ENCODE assay signal across 15 cellular contexts in genomic region chr22:43337385-43337784, GRCh38. TPM values are rescaled to one million over a fixed set of nuclear protein-coding genes. Genes with fewer than 3 reads are reported as not detected.
DNase-seq lines count a peak whose midpoint lies in the region; ATAC-seq and TF ChIP-seq lines count a peak whose summit lies in the region.
"Had no signal": no experiment of that assay in that cellular context is flagged by ENCODE, and none has a peak within 500 bp of the region (broad histone marks: within the 10 kb centered on the region; RNA-seq: fewer than 3 reads in every experiment).

No MANE protein-coding gene starts in this region.

- peaks cover 22% of the 10 kb centered on the region for H3K27me3 Mint-ChIP-seq in mesothelial cell of epicardium (ENCODE audit: low read depth)

- no peaks in the 10 kb centered on the region for H3K9me3 Mint-ChIP-seq in mesothelial cell of epicardium
- H3K9me3 Mint-ChIP-seq: HFFc6 had no signal

- no peak for TF ChIP-seq CTCF in mesothelial cell of epicardium (IDR thresholded peaks at IDR 0.05; ENCODE audit: unreplicated experiment)

- H3K4me3 Mint-ChIP-seq in mesothelial cell of epicardium: no peak overlapping the region
- H3K4me3 Mint-ChIP-seq: CD4-positive, CD25-positive, alpha-beta regulatory T cell; HFFc6 had no signal

- intact Hi-C loops in left cardiac atrium (cut with DNase I) (no loop called here), left ventricle myocardium superior (cut with micrococcal nuclease) (no loop called here)

- peak overlapping the region; percentile 28 for H3K27ac Mint-ChIP-seq in mesothelial cell of epicardium
- H3K27ac Mint-ChIP-seq: CD4-positive, CD25-positive, alpha-beta regulatory T cell; HFFc6 had no signal

- ATAC-seq in left cardiac atrium: peak in 1 of 2 donors; percentile 81
- ATAC-seq in left ventricle myocardium superior: no peak
- ATAC-seq: K562 had no signal

- H3K36me3 Mint-ChIP-seq in mesothelial cell of epicardium: no peaks in the 10 kb centered on the region
- H3K36me3 Mint-ChIP-seq: CD4-positive, CD25-positive, alpha-beta regulatory T cell had no signal

- DNase-seq in left cardiac atrium (peak; percentile 25), left ventricle myocardium superior (no peak), RPMI7951 (ENCODE audit: low read depth) (peak; percentile 83), mesothelial cell of epicardium (ENCODE audit: low spot score in 2 of 2, unreplicated experiment in 2 of 2) (no peak), NCI-H1105 (lab: John Stamatoyannopoulos, UW) (no peak), 8988T (no peak), SIG-M5 (lab: John Stamatoyannopoulos, UW) (no peak), NCI-H1048 (lab: John Stamatoyannopoulos, UW) (no peak)
- DNase-seq: CD4-positive, CD25-positive, alpha-beta regulatory T cell; DMS79; HFFc6; NCI-H1436; NCI-H2227 treated with DMSO at 0.1 percent for 48 hours; NCI-H69 had no signal

- peaks cover 7% of the 10 kb centered on the region for H3K4me1 Mint-ChIP-seq in mesothelial cell of epicardium

RNA-seq across cellular contexts. Expression of gene SCUBE1, which starts 5.8 kb away (rescaled TPM):
- 1 to 10 TPM in 1 of 2 donors, under 1 TPM in 1; 0.97 to 3.3 TPM for total RNA-seq in left cardiac atrium
- total RNA-seq in left ventricle myocardium superior: 0.64 TPM
- 7.0 and 9.2 TPM in 2 replicates for total RNA-seq in RPMI7951 (2014; rRNA removed; shearing (Covaris generic))
- 16.2 to 19.4 TPM (median 19.3 TPM) in 3 replicates for total RNA-seq in mesothelial cell of epicardium
- total RNA-seq: HFFc6 had no signal

Comparison
In these comparisons a context has a peak if more than half of its experiments do, and no peak if none do; other contexts are left out.
1. DNase-seq: peak in left cardiac atrium (single experiment) and RPMI7951 (single experiment); none in left ventricle myocardium superior (single experiment), mesothelial cell of epicardium (0 of 2), NCI-H1105 (single experiment), 8988T (single experiment), SIG-M5 (single experiment) and NCI-H1048 (single experiment).